22 cellular contexts compared by ENCODE assay signal in the genomic region with DNA sequence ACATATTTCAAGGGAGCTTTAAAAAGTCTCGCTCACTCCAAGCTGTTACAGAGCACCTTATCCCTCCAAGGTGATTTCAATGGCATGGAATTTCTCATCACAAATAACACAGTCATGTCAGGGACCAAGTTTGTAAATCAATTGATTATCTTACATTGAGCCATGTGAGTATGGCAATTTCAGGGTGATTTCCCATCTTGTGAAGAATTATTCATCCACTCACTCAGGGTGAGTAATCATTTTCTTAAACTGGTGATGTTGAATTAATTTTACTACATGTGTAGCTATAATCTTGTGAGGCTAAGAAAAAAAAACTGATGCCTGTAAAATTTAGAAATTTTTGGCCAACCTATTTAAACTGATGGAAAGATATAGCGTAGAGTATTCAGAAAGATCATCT. TPM values are rescaled to one million over a fixed set of nuclear protein-coding genes. Genes with fewer than 3 reads are reported as not detected.
"Had no signal": no experiment of that assay in that cellular context is flagged by ENCODE, and none has a peak within 500 bp of the region (broad histone marks: within the 10 kb centered on the region; RNA-seq: fewer than 3 reads in every experiment).

No MANE protein-coding gene starts in this region.

- H3K27ac ChIP-seq: colonic mucosa, left lung, neural progenitor cell, parathyroid adenoma, right lobe of liver, transverse colon had no signal

- H3K4me3 ChIP-seq: colonic mucosa, left lung, neural progenitor cell, right lobe of liver, suprapubic skin, transverse colon had no signal

- H3K9ac ChIP-seq: neural progenitor cell, parathyroid adenoma had no signal

- H3K4me1 ChIP-seq: colonic mucosa, left lung, neural progenitor cell, parathyroid adenoma, right lobe of liver, transverse colon had no signal

- H3K36me3 ChIP-seq: colonic mucosa, left lung, neural progenitor cell, right lobe of liver, suprapubic skin, transverse colon had no signal

- H3K27me3 ChIP-seq: colonic mucosa, left lung, neural progenitor cell, right lobe of liver, suprapubic skin, transverse colon had no signal

- H3K79me2 ChIP-seq: parathyroid adenoma had no signal

- H3K9me3 ChIP-seq: colonic mucosa, left lung, right lobe of liver, suprapubic skin, transverse colon had no signal

- FAIRE-seq: frontal cortex, small intestine had no signal

- DNase-seq: colonic mucosa; effector CD8-positive, alpha-beta T cell; endodermal cell; left cardiac atrium; left lung; mesendoderm; midbrain; naive thymus-derived CD4-positive, alpha-beta T cell; right lobe of liver; small intestine; stimulated activated CD4-positive, alpha-beta T cell treated with anti-CD3 and anti-CD28 coated beads, Interleukin-12 subunit alpha, Interleukin-12 subunit beta, amount 100 ng/mL, for 4 hours; stimulated activated CD4-positive, alpha-beta T cell treated with anti-CD3 and anti-CD28 coated beads, Interleukin-1b, Interleukin-23, amount 100 ng/mL, for 48 hours; stimulated activated CD4-positive, alpha-beta T cell treated with anti-CD3 and anti-CD28 coated beads, Interleukin-4, amount 100 ng/mL, for 1 hour; stimulated activated CD8-positive, alpha-beta memory T cell treated with anti-CD3 and anti-CD28 coated beads, Interleukin-4, amount 100 ng/mL, for 48 hours; stimulated activated naive CD4-positive, alpha-beta T cell; stimulated activated naive CD8-positive, alpha-beta T cell treated with anti-CD3 and anti-CD28 coated beads, Interleukin-15, amount 100 ng/mL, for 72 hours; transverse colon had no signal

- H3K4me2 ChIP-seq: neural progenitor cell had no signal

- H2AFZ ChIP-seq: neural progenitor cell, parathyroid adenoma had no signal

- ATAC-seq: left cardiac atrium; left lung; naive thymus-derived CD4-positive, alpha-beta T cell; right lobe of liver; stimulated activated naive CD8-positive, alpha-beta T cell treated with anti-CD3 and anti-CD28 coated beads, Interleukin-15, amount 100 ng/mL, for 72 hours had no signal

RNA-seq across cellular contexts. Expression of a gene that starts 3.3 kb away (rescaled TPM):
- total RNA-seq: left cardiac atrium; lung microvascular endothelial cell; naive thymus-derived CD4-positive, alpha-beta T cell; right lobe of liver had no signal
- polyA plus RNA-seq: naive thymus-derived CD4-positive, alpha-beta T cell had no signal
